In genomic region chr11:115869780-115870431, GRCh38 we compare ENCODE assay signal across 8 cellular contexts.
DNase-seq lines count a peak whose midpoint lies in the region; ATAC-seq, FAIRE-seq and TF ChIP-seq lines count a peak whose summit lies in the region.

No MANE protein-coding gene starts in this region.

- no peaks in the 10 kb centered on the region for H3K79me2 ChIP-seq in GM12878 (ENCODE audit: control insufficient read depth, insufficient read depth, low read length)

- RAD21 ChIA-PET in GM12878 (lab: Charles Lee; ENCODE audit: unreplicated experiment): interaction anchor here (0.6 to 9.5 kb wide), 14 partner anchors 36 to 279 kb away, joined by 3 to 198 read pairs (median 7); no protein-coding TSS in a partner anchor

- H3K27ac ChIP-seq in AG04450 (ENCODE audit: low read depth, low read length): no peak overlapping the region
- no peak overlapping the region for H3K27ac ChIP-seq in GM12878 (ENCODE audit: control insufficient read depth, insufficient read depth)
- no peak overlapping the region for H3K27ac ChIP-seq in testis

- H3K4me3 ChIP-seq in AG04450 (ENCODE audit: low read depth, low read length) (no peak overlapping the region), GM12878 (no peak overlapping the region), testis (no peak overlapping the region)

- ATAC-seq in GM18498 (IDR thresholded peaks at IDR 0.05; ENCODE audit: unreplicated experiment): peak; percentile 83
- peak; percentile 83 for ATAC-seq in HG02759 (IDR thresholded peaks at IDR 0.05; ENCODE audit: unreplicated experiment)
- peak; percentile 87 for ATAC-seq in GM12878

- intact Hi-C loops in GM12878 (cut with micrococcal nuclease; ENCODE audit: unreplicated experiment): loop anchor here (2.0 to 10.0 kb wide), 4 partner anchors 49 to 405 kb away; no protein-coding TSS in a partner anchor
- intact Hi-C loops in testis (cut with DNase I; ENCODE audit: low total_unique reads): no loop called here

- no peak overlapping the region for H3K9ac ChIP-seq in GM12878 (ENCODE audit: control insufficient read depth, insufficient read depth, low read length)

- H3K4me3 Mint-ChIP-seq in osteocyte (ENCODE audit: unreplicated experiment): no peak overlapping the region

- no peak overlapping the region for H3K27ac Mint-ChIP-seq in osteocyte (ENCODE audit: unreplicated experiment)

- H3K9me3 ChIP-seq in AG04450 (ENCODE audit: control insufficient read depth, insufficient read depth, low read length): no peaks in the 10 kb centered on the region
- H3K9me3 ChIP-seq in GM12878 (replicated peaks; ENCODE audit: control insufficient read depth, insufficient read depth, low read length): no peaks in the 10 kb centered on the region; the same call in 2 of the 3 replicates
- H3K9me3 ChIP-seq in testis: no peaks in the 10 kb centered on the region

- no peak for FAIRE-seq in GM12878 (lab: Jason Lieb, UNC)

- peak overlapping the region; percentile 15; the same call in 1 of the 2 replicates for H3K4me2 ChIP-seq in GM12878 (ENCODE audit: control insufficient read depth, insufficient read depth)

- H3K36me3 ChIP-seq in GM12878 (ENCODE audit: control insufficient read depth in 2 of 2, insufficient read depth in 2 of 2, low read length in 1 of 2) (no peaks in the 10 kb centered on the region), testis (ENCODE audit: low read depth, missing control alignments) (no peaks in the 10 kb centered on the region)

- no peak overlapping the region for H2AFZ ChIP-seq in GM12878 (ENCODE audit: control insufficient read depth, low read depth, low read length)

- no peaks in the 10 kb centered on the region for H3K9me3 Mint-ChIP-seq in osteocyte (ENCODE audit: unreplicated experiment)

- H3K27me3 Mint-ChIP-seq in osteocyte (ENCODE audit: unreplicated experiment): peaks cover 39% of the 10 kb centered on the region

- WGBS in GM12878 (ENCODE audit: insufficient coverage, insufficient replicate concordance, low lambda C conversion rate, missing lambda C conversion rate): 56% methylated on average over 5 of the region's 5 CpGs
- WGBS in testis, 2 donors: 56 to 70% methylated on average over 5 of the region's 5 CpGs

- TF ChIP-seq CTCF in AG04450 (IDR thresholded peaks at IDR 0.05; ENCODE audit: low read depth, low read length): peak; percentile 82
- peak; percentile 80 to 90 (median 85) for TF ChIP-seq CTCF in GM12878 (IDR thresholded peaks at IDR 0.05 in 2 of 3, conservative IDR thresholded peaks at IDR 0.05 in 1 of 3; ENCODE audit: control insufficient read depth in 2 of 3, extremely low read depth in 1 of 3, insufficient read depth in 1 of 3, low read depth in 3 of 3, low read length in 3 of 3)
- peak; percentile 64 for TF ChIP-seq CTCF in osteocyte (IDR thresholded peaks at IDR 0.05)
- TF ChIP-seq CTCF in testis (IDR thresholded peaks at IDR 0.05): peak in 1 of 3 experiments; percentile 18

- H4K20me1 ChIP-seq in GM12878 (ENCODE audit: control insufficient read depth, insufficient read depth): no peaks in the 10 kb centered on the region

- in situ Hi-C loops in GM12878 (cut with MboI): no loop called here

- peak in 1 of 2 experiments; percentile 24; a peak in 1 of 4 replicates for TF ChIP-seq EP300 in GM12878 (IDR thresholded peaks at IDR 0.05; ENCODE audit: borderline replicate concordance in 1 of 2, control insufficient read depth in 1 of 2, low read depth in 2 of 2, low read length in 2 of 2)

- no peaks in the 10 kb centered on the region for H3K36me3 Mint-ChIP-seq in osteocyte (ENCODE audit: unreplicated experiment)

- POLR2A ChIA-PET in AG04450 (lab: Yijun Ruan, JAX): no interaction called here
- POLR2A ChIA-PET in GM12878 (lab: Charles Lee): interaction anchor here (1.1 to 7.5 kb wide), 3 partner anchors 14 to 204 kb away, joined by 3 to 122 read pairs (median 5); no protein-coding TSS in a partner anchor

- TF ChIP-seq POLR2A in GM12878 (IDR thresholded peaks at IDR 0.05; ENCODE audit: low read depth, low read length) (no peak), testis (IDR thresholded peaks at IDR 0.05) (no peak)

- CTCF ChIA-PET in AG04450 (lab: Charles Lee): interaction anchor here (0.7 to 1.2 kb wide), 3 partner anchors 14 to 339 kb away, joined by 3 read pairs; no protein-coding TSS in a partner anchor
- CTCF ChIA-PET in GM12878 (lab: Yijun Ruan, JAX): interaction anchor here (0.6 to 7.3 kb wide), 25 partner anchors 12 to 667 kb away, joined by 3 to 99 read pairs (median 4); no protein-coding TSS in a partner anchor

- TF ChIP-seq RAD21 in GM12878 (IDR thresholded peaks at IDR 0.05; ENCODE audit: insufficient read depth, low read depth, low read length): peak; percentile 77

- DNase-seq in AG04450 (ENCODE audit: low read depth, low spot score): peak; percentile 20
- peak; percentile 34 to 75 for DNase-seq in NCI-H2081 (lab: John Stamatoyannopoulos, UW)
- DNase-seq in GM12878 (ENCODE audit: low read depth, low spot score): peak; percentile 51
- no peak for DNase-seq in osteocyte (ENCODE audit: extremely low spot score, unreplicated experiment)
- no peak for DNase-seq in testis
- DNase-seq in GOT3 (lab: John Stamatoyannopoulos, UW): no peak

- SMC1A ChIA-PET in GM12878 (lab: Charles Lee; ENCODE audit: uncharacterized antibody, unreplicated experiment): interaction anchor here (0.5 to 10.2 kb wide), 16 partner anchors 23 to 217 kb away, joined by 3 to 325 read pairs (median 4); no protein-coding TSS in a partner anchor

- peaks cover 49% of the 10 kb centered on the region for H3K4me1 ChIP-seq in GM12878 (ENCODE audit: control insufficient read depth, insufficient read depth, low read length)
- no peaks in the 10 kb centered on the region for H3K4me1 ChIP-seq in testis

- no peaks in the 10 kb centered on the region for H3K4me1 Mint-ChIP-seq in osteocyte (ENCODE audit: unreplicated experiment)

- peaks cover 2% of the 10 kb centered on the region for H3K27me3 ChIP-seq in AG04450 (ENCODE audit: control insufficient read depth, insufficient read depth, low read length)
- H3K27me3 ChIP-seq in GM12878 (replicated peaks in 1 of 2; ENCODE audit: control insufficient read depth in 2 of 2, insufficient read depth in 2 of 2, low read length in 1 of 2): no peaks in the 10 kb centered on the region
- H3K27me3 ChIP-seq in testis: no peaks in the 10 kb centered on the region

- BruUV-seq in GM12878 (replicated peaks; lab: Mats Ljungman, UMichigan): no TSS peak

TF ChIP-seq in GM12878, 131 proteins besides CTCF, POLR2A, EP300 and RAD21 (continues in another document):
- TF ChIP-seq KDM1A (IDR thresholded peaks at IDR 0.05; ENCODE audit: borderline replicate concordance) (no peak), ZNF207 (IDR thresholded peaks at IDR 0.05; ENCODE audit: borderline replicate concordance) (no peak), CREM (IDR thresholded peaks at IDR 0.05; ENCODE audit: low read depth) (peak; percentile 57; the same call in 1 of the 2 replicates), DPF2 (IDR thresholded peaks at IDR 0.05) (0 out of 2 replicates have a peak, but pooled peaks have one; percentile 38), SMC3 (IDR thresholded peaks at IDR 0.05; ENCODE audit: borderline replicate concordance, low read length) (peak; percentile 88), BHLHE40 (IDR thresholded peaks at IDR 0.05; ENCODE audit: borderline replicate concordance in 1 of 2, low read depth in 2 of 2, low read length in 1 of 2) (peak; percentile 35 to 44; a peak in 2 of 4 replicates), BRCA1 (IDR thresholded peaks at IDR 0.05; ENCODE audit: low read depth, low read length) (no peak), ATF2 (IDR thresholded peaks at IDR 0.05; ENCODE audit: low read length) (0 out of 2 replicates have a peak, but pooled peaks have one; percentile 27), POLR2AphosphoS2 (IDR thresholded peaks at IDR 0.05; ENCODE audit: low read depth, low read length) (no peak), JUNB (IDR thresholded peaks at IDR 0.05) (0 out of 2 replicates have a peak, but pooled peaks have one; percentile 22), ZBTB11 (CRISPR knock-in tag; IDR thresholded peaks at IDR 0.05) (no peak), MYC (IDR thresholded peaks at IDR 0.05; ENCODE audit: insufficient read depth, insufficient read length, insufficient replicate concordance, low read length, severe bottlenecking) (no peak), CBX5 (IDR thresholded peaks at IDR 0.05; ENCODE audit: low read depth) (no peak), CREB1 (IDR thresholded peaks at IDR 0.05; ENCODE audit: low read depth) (peak; percentile 31; the same call in 1 of the 2 replicates)

Comparison
In these comparisons a context has a peak if more than half of its experiments do, and no peak if none do; other contexts are left out.
1. DNase-seq: peak in AG04450 (single experiment), NCI-H2081 (2 of 2) and GM12878 (single experiment); none in osteocyte (single experiment), testis (single experiment) and GOT3 (single experiment).
2. Peak in every context shown above with its lines, with median percentiles within 50 percentile points of each other: ATAC-seq.